Comparison of ENCODE assay signal across 8 cellular contexts in the genomic region with DNA sequence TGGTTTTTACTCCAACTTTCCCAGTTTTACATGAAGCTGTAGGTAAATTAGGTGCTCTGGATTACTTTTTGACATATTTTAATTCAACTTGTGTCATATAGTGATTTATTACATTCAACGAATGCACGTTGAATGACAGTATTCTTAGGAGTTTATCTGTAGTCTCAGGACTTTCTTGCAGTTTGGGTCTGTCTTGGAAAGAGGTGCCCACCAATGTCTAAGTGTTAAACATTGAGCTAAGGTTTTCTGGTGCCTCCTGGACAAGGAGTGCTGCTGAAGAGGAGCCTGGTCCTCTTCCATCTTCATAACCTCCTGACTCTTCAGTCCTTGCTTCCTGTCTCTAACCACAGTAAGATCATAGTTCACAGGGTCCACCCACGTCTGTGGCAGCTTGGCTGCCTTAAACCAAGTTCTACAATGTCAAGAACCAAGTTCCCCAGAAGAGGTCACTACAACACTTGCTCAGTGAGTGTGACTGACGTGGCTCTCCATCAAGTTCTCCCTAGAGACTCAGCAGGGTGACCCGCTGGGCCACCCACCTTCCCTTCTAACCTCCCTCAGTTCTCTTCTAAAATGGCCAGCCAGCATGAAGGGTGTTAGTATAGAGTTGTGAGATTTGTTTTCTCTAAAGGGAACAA. TPM values are rescaled to one million over a fixed set of nuclear protein-coding genes. Genes with fewer than 3 reads are reported as not detected.
DNase-seq lines count a peak whose midpoint lies in the region; ATAC-seq and TF ChIP-seq lines count a peak whose summit lies in the region.

No MANE protein-coding gene starts in this region.

- peaks cover 0 to 24% of the 10 kb centered on the region in 2 donors for H3K27me3 ChIP-seq in breast epithelium
- H3K27me3 ChIP-seq in H7 (ENCODE audit: control insufficient read depth, insufficient read depth, low read length), result peaks cover 13% of the 10 kb centered on the region; the same call in 1 of the 2 replicates
- peaks cover 0 to 8% of the 10 kb centered on the region in 2 donors for H3K27me3 ChIP-seq in body of pancreas
- no peaks in the 10 kb centered on the region for H3K27me3 ChIP-seq in lung (ENCODE audit: control insufficient read depth, insufficient read depth)

- H3K27me3 Mint-ChIP-seq in MCF 10A (ENCODE audit: insufficient read depth, unreplicated experiment), result peaks cover 14% of the 10 kb centered on the region

- H3K9me3 Mint-ChIP-seq in MCF 10A (ENCODE audit: unreplicated experiment), result no peaks in the 10 kb centered on the region

- H3K4me3 ChIP-seq in breast epithelium (no peak overlapping the region), H7 (ENCODE audit: insufficient read depth, low read depth, low read length) (no peak overlapping the region), body of pancreas (no peak overlapping the region), lung (no peak overlapping the region)

- H3K9me3 ChIP-seq in breast epithelium, result no peaks in the 10 kb centered on the region
- H3K9me3 ChIP-seq in body of pancreas, result no peaks in the 10 kb centered on the region
- H3K9me3 ChIP-seq in lung (ENCODE audit: control insufficient read depth in 2 of 2, insufficient read depth in 1 of 2, low read length in 1 of 2), result peaks cover 0 to 1% of the 10 kb centered on the region in 2 donors

- no peaks in the 10 kb centered on the region for H3K36me3 Mint-ChIP-seq in MCF 10A (ENCODE audit: insufficient read depth, unreplicated experiment)

- TF ChIP-seq CTCF in MCF 10A (IDR thresholded peaks at IDR 0.05; ENCODE audit: unreplicated experiment), result peak; percentile 64
- TF ChIP-seq CTCF in breast epithelium (IDR thresholded peaks at IDR 0.05), result no peak
- TF ChIP-seq CTCF in RWPE1 (conservative IDR thresholded peaks at IDR 0.05; ENCODE audit: low read depth), result peak; percentile 38
- peak; percentile 7 to 55 (median 40) for TF ChIP-seq CTCF in body of pancreas (IDR thresholded peaks at IDR 0.05)
- peak; percentile 10 for TF ChIP-seq CTCF in lung (IDR thresholded peaks at IDR 0.05; ENCODE audit: control extremely low read depth, extremely low read depth)

- CTCF ChIA-PET in MCF 10A (lab: Yijun Ruan, JAX) (interaction anchor here (0.6 to 2.4 kb wide), 24 partner anchors 8 to 970 kb away, joined by 3 to 26 read pairs (median 3); no protein-coding TSS in a partner anchor), RWPE1 (lab: Yijun Ruan, JAX) (interaction anchor here (0.6 to 1.2 kb wide), 6 partner anchors 8 to 522 kb away, joined by 3 to 5 read pairs (median 3); no protein-coding TSS in a partner anchor)

- H3K4me1 ChIP-seq in breast epithelium (no peaks in the 10 kb centered on the region), body of pancreas (peaks cover 2% of the 10 kb centered on the region), lung (ENCODE audit: control insufficient read depth in 2 of 2, insufficient read depth in 2 of 2, low read length in 2 of 2) (no peaks in the 10 kb centered on the region)

- DNase-seq in MCF 10A (ENCODE audit: unreplicated experiment) (peak; percentile 74), breast epithelium (ENCODE audit: low spot score in 2 of 2) (no peak), H7 (peak; percentile 66), KG1 (lab: John Stamatoyannopoulos, UW) (peak; percentile 24), RWPE1 (ENCODE audit: low spot score) (peak; percentile 53), body of pancreas (peak in 3 of 4 donors; percentile 18 to 34 (median 21)), lung (ENCODE audit: low spot score) (no peak), superior temporal gyrus (ENCODE audit: extremely low spot score) (peak; percentile 67)

- H3K4me3 Mint-ChIP-seq in MCF 10A (ENCODE audit: unreplicated experiment), result no peak overlapping the region

- WGBS in body of pancreas, 2 donors, result 12 to 19% methylated on average over 5 of the region's 5 CpGs
- 21 to 26% methylated on average over 5 of the region's 5 CpGs for WGBS in lung, 2 donors

- no peak overlapping the region for H3K27ac ChIP-seq in breast epithelium
- no peak overlapping the region for H3K27ac ChIP-seq in RWPE1
- H3K27ac ChIP-seq in body of pancreas, result no peak overlapping the region
- no peak overlapping the region for H3K27ac ChIP-seq in lung (ENCODE audit: low read depth in 1 of 2, low read length in 1 of 2)

- POLR2A ChIA-PET in MCF 10A (lab: Yijun Ruan, JAX), result interaction anchor here (0.6 to 1.2 kb wide), 3 partner anchors 82 to 423 kb away, joined by 3 read pairs; no protein-coding TSS in a partner anchor
- POLR2A ChIA-PET in RWPE1 (lab: Yijun Ruan, JAX; ENCODE audit: low non-redundant PET), result no interaction called here

- no TSS peak for BruUV-seq in MCF 10A (replicated peaks; lab: Mats Ljungman, UMichigan)

- intact Hi-C loops in MCF 10A (cut with micrococcal nuclease), result loop anchor here (1.0 to 5.0 kb wide), 6 partner anchors 92 to 809 kb away; a partner anchor contains a TSS
- intact Hi-C loops in breast epithelium (cut with DNase I; ENCODE audit: low total_unique reads), result loop anchor here (5.0 kb wide), 1 partner anchor 403 kb away; no protein-coding TSS in a partner anchor
- intact Hi-C loops in body of pancreas (cut with DNase I), result no loop called here

- no peak overlapping the region for H3K27ac Mint-ChIP-seq in MCF 10A (ENCODE audit: low read depth, unreplicated experiment)

- no peak for TF ChIP-seq POLR2A in breast epithelium (IDR thresholded peaks at IDR 0.05)
- no peak for TF ChIP-seq POLR2A in body of pancreas (IDR thresholded peaks at IDR 0.05)

- peak; percentile 71 for ATAC-seq in body of pancreas
- no peak for ATAC-seq in lung (ENCODE audit: insufficient read depth, low FRiP score)

- H3K36me3 ChIP-seq in breast epithelium (no peaks in the 10 kb centered on the region), H7 (replicated peaks; ENCODE audit: control insufficient read depth, insufficient read depth, low read length) (no peaks in the 10 kb centered on the region), body of pancreas (replicated peaks in 1 of 2; ENCODE audit: insufficient read depth in 1 of 2, low read depth in 2 of 2) (no peaks in the 10 kb centered on the region), lung (ENCODE audit: control insufficient read depth in 2 of 2, insufficient read depth in 2 of 2, low read length in 2 of 2) (no peaks in the 10 kb centered on the region)

- H3K4me1 Mint-ChIP-seq in MCF 10A (ENCODE audit: insufficient read depth, unreplicated experiment), result peaks cover 6% of the 10 kb centered on the region

RNA-seq across cellular contexts. Expression of a gene that starts 6.1 kb away (rescaled TPM):
- not detected in 2 replicates for total RNA-seq in MCF 10A (2022)
- total RNA-seq in breast epithelium, result not detected
- total RNA-seq in H7 (2014; rRNA removed; shearing (Covaris generic)), result not detected in 2 replicates
- total RNA-seq in body of pancreas, result 1 to 10 TPM; 6.3 to 8.6 TPM
- not detected for total RNA-seq in lung
- not detected for polyA plus RNA-seq in lung

Comparison
In these comparisons a context has a peak if more than half of its experiments do, and no peak if none do; other contexts are left out.
1. DNase-seq: peak in MCF 10A (single experiment), H7 (single experiment), KG1 (single experiment), RWPE1 (single experiment), body of pancreas (3 of 4) and superior temporal gyrus (single experiment); none in breast epithelium (0 of 2) and lung (single experiment).
2. CTCF ChIP-seq: peak in MCF 10A (single experiment), RWPE1 (single experiment), body of pancreas (7 of 7) and lung (single experiment); none in breast epithelium (0 of 3).